Comparison of ENCODE assay signal across 2 cellular contexts in genomic region chr16:70737377-70738082, GRCh38.
TF ChIP-seq lines count a peak whose summit lies in the region.

No MANE protein-coding gene starts in this region.

TF ChIP-seq in GM12878, 131 proteins besides CTCF, POLR2A, EP300 and RAD21 (continued from another document and continues in another):
- peak; percentile 80 for TF ChIP-seq ATF2 (IDR thresholded peaks at IDR 0.05; ENCODE audit: low read length)
- peak; percentile 63; the same call in 1 of the 2 replicates for TF ChIP-seq PAX5 (IDR thresholded peaks at IDR 0.05; ENCODE audit: borderline replicate concordance, low read depth, low read length)
- TF ChIP-seq TAF1 (IDR thresholded peaks at IDR 0.05; ENCODE audit: borderline replicate concordance, low read depth, low read length): no peak
- TF ChIP-seq DPF2 (IDR thresholded peaks at IDR 0.05): peak; percentile 69; the same call in 1 of the 2 replicates
- TF ChIP-seq PKNOX1 (IDR thresholded peaks at IDR 0.05): peak; percentile 57
- TF ChIP-seq MYC (IDR thresholded peaks at IDR 0.05; ENCODE audit: insufficient read depth, insufficient read length, insufficient replicate concordance, low read length, severe bottlenecking): no peak
- TF ChIP-seq RELB (IDR thresholded peaks at IDR 0.05; ENCODE audit: low read depth): peak; percentile 75; the same call in 1 of the 2 replicates
- 0 out of 3 replicates have a peak, but pooled peaks of 1 of the 2 experiments have one; percentile 10 for TF ChIP-seq EGR1 (IDR thresholded peaks at IDR 0.05; ENCODE audit: borderline replicate concordance in 1 of 2, low read depth in 2 of 2, low read length in 2 of 2)
- peak; percentile 64; the same call in 1 of the 2 replicates for TF ChIP-seq GATAD2B (conservative IDR thresholded peaks at IDR 0.05; ENCODE audit: low read depth)
- no peak for TF ChIP-seq CBX3 (IDR thresholded peaks at IDR 0.05; ENCODE audit: borderline replicate concordance, low read depth)
- TF ChIP-seq MLLT1 (IDR thresholded peaks at IDR 0.05): peak; percentile 36; the same call in 1 of the 2 replicates
- TF ChIP-seq ZNF622 (IDR thresholded peaks at IDR 0.05): no peak
- TF ChIP-seq FOXM1 (IDR thresholded peaks at IDR 0.05; ENCODE audit: low read depth, low read length): no peak
- TF ChIP-seq, protein P1, sequence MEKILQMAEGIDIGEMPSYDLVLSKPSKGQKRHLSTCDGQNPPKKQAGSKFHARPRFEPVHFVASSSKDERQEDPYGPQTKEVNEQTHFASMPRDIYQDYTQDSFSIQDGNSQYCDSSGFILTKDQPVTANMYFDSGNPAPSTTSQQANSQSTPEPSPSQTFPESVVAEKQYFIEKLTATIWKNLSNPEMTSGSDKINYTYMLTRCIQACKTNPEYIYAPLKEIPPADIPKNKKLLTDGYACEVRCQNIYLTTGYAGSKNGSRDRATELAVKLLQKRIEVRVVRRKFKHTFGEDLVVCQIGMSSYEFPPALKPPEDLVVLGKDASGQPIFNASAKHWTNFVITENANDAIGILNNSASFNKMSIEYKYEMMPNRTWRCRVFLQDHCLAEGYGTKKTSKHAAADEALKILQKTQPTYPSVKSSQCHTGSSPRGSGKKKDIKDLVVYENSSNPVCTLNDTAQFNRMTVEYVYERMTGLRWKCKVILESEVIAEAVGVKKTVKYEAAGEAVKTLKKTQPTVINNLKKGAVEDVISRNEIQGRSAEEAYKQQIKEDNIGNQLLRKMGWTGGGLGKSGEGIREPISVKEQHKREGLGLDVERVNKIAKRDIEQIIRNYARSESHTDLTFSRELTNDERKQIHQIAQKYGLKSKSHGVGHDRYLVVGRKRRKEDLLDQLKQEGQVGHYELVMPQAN (conservative IDR thresholded peaks at IDR 0.05): no peak
- peak; percentile 81; the same call in 1 of the 2 replicates for TF ChIP-seq MTA2 (IDR thresholded peaks at IDR 0.05; ENCODE audit: low read depth)
- TF ChIP-seq CHD2 (IDR thresholded peaks at IDR 0.05; ENCODE audit: borderline replicate concordance, low read depth, low read length): peak; percentile 83; the same call in 1 of the 2 replicates
- TF ChIP-seq SMAD5 (IDR thresholded peaks at IDR 0.05; ENCODE audit: low read depth): no peak
- TF ChIP-seq MTA3 (IDR thresholded peaks at IDR 0.05; ENCODE audit: borderline replicate concordance, low read length): no peak
- TF ChIP-seq CREM (IDR thresholded peaks at IDR 0.05; ENCODE audit: low read depth): peak; percentile 91
- no peak for TF ChIP-seq SPI1 (IDR thresholded peaks at IDR 0.05; ENCODE audit: borderline replicate concordance, insufficient read depth, low read depth, low read length)

TF ChIP-seq in liver, 16 proteins besides CTCF, POLR2A, EP300 and RAD21 (continued from another document):
- TF ChIP-seq, protein P2, sequence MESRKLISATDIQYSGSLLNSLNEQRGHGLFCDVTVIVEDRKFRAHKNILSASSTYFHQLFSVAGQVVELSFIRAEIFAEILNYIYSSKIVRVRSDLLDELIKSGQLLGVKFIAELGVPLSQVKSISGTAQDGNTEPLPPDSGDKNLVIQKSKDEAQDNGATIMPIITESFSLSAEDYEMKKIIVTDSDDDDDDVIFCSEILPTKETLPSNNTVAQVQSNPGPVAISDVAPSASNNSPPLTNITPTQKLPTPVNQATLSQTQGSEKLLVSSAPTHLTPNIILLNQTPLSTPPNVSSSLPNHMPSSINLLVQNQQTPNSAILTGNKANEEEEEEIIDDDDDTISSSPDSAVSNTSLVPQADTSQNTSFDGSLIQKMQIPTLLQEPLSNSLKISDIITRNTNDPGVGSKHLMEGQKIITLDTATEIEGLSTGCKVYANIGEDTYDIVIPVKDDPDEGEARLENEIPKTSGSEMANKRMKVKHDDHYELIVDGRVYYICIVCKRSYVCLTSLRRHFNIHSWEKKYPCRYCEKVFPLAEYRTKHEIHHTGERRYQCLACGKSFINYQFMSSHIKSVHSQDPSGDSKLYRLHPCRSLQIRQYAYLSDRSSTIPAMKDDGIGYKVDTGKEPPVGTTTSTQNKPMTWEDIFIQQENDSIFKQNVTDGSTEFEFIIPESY (IDR thresholded peaks at IDR 0.05): no peak
- TF ChIP-seq FOXA2 (IDR thresholded peaks at IDR 0.05): no peak
